Comparison of ENCODE assay signal across 10 cellular contexts in the genomic region with DNA sequence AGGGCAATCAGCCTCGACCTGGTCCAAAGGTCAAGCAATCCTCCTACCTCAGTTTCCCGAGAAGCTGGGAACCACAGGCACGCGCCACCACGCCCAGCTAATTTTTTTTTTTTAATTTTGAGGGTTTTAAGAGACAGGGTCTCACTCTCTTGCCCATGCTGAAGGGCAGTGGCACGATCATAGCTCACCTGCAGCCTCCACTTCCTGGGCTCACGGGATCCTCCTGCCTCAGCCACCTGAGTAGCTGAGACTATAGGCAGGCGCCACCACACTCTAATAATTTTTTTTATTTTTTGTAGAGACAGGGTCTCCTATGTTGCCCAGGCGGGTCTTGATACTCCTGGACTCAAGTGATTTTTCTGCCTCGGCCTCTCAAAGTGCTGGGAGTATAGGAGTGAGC. TPM values are rescaled to one million over a fixed set of nuclear protein-coding genes. Genes with fewer than 3 reads are reported as not detected.
A peak's percentile ranks its signal among the peaks of the same experiment; 100 is the strongest.
DNase-seq lines count a peak whose midpoint lies in the region; ATAC-seq and TF ChIP-seq lines count a peak whose summit lies in the region.
"Had no signal": no experiment of that assay in that cellular context is flagged by ENCODE, and none has a peak within 500 bp of the region (broad histone marks: within the 10 kb centered on the region; RNA-seq: fewer than 3 reads in every experiment).

No MANE protein-coding gene starts in this region.

- POLR2A ChIA-PET in T-cell (lab: Charles Lee): interaction anchor here in 1 of 2 donors (0.7 kb wide), 1 partner anchor 53 kb away, joined by 3 read pairs; no protein-coding TSS in a partner anchor

- peak overlapping the region; percentile 88 for H3K4me2 ChIP-seq in GM23338

- H3K79me2 ChIP-seq in GM23338 (replicated peaks; ENCODE audit: insufficient read depth): peaks cover 60% of the 10 kb centered on the region

- H3K27ac ChIP-seq in GM23338 (ENCODE audit: low read depth) (no peak overlapping the region), sigmoid colon (peak overlapping the region in 3 of 4 donors; percentile 94 to 98 (median 97)), body of pancreas (no peak overlapping the region)
- H3K27ac ChIP-seq: SJSA1 had no signal

- peaks cover 44% of the 10 kb centered on the region for H4K20me1 ChIP-seq in GM23338 (replicated peaks; ENCODE audit: insufficient read depth)

- no peaks in the 10 kb centered on the region for H3K9me3 Mint-ChIP-seq in GM23338
- peaks cover 0 to 4% (median 4%) of the 10 kb centered on the region in 3 donors for H3K9me3 Mint-ChIP-seq in T-cell

- H3K27me3 Mint-ChIP-seq in GM23338 (ENCODE audit: insufficient read depth, low read depth, poor library complexity) (peaks cover 12% of the 10 kb centered on the region), T-cell (no peaks in the 10 kb centered on the region)

- H3K27ac Mint-ChIP-seq in GM23338 (no peak overlapping the region), T-cell (peak overlapping the region; percentile 87 to 91)

- TF ChIP-seq CTCF in GM23338 (conservative IDR thresholded peaks at IDR 0.05; ENCODE audit: low read depth in 2 of 2) (no peak), fibroblast of pulmonary artery (IDR thresholded peaks at IDR 0.05; ENCODE audit: low read length, missing control alignments) (no peak), sigmoid colon (IDR thresholded peaks at IDR 0.05) (no peak), body of pancreas (IDR thresholded peaks at IDR 0.05) (no peak)

- intact Hi-C loops in sigmoid colon (cut with DNase I): no loop called here
- intact Hi-C loops in body of pancreas (cut with DNase I): no loop called here

- 81 to 89% methylated on average over 10 of the region's 10 CpGs for WGBS in sigmoid colon, 2 donors
- WGBS in body of pancreas, 2 donors: 83 to 87% methylated on average over 10 of the region's 10 CpGs

- H3K4me3 Mint-ChIP-seq in GM23338 (peak overlapping the region; percentile 92), T-cell (peak overlapping the region; percentile 93 to 96 (median 94))

- H2AFZ ChIP-seq in GM23338: no peak overlapping the region

- H3K36me3 ChIP-seq in GM23338 (ENCODE audit: insufficient read depth) (no peaks in the 10 kb centered on the region; the same call in 1 of the 2 replicates), sigmoid colon (no peaks in the 10 kb centered on the region), body of pancreas (replicated peaks in 1 of 2; ENCODE audit: insufficient read depth in 1 of 2, low read depth in 2 of 2) (no peaks in the 10 kb centered on the region)

- H3K4me3 ChIP-seq in GM23338 (peak overlapping the region; percentile 96), fibroblast of pulmonary artery (replicated peaks; ENCODE audit: low read depth, low read length) (peak overlapping the region; percentile 88), sigmoid colon (peak overlapping the region in 1 of 4 donors; percentile 92), body of pancreas (no peak overlapping the region)

- H3K9me3 ChIP-seq in sigmoid colon (no peaks in the 10 kb centered on the region), body of pancreas (no peaks in the 10 kb centered on the region)
- H3K9me3 ChIP-seq: SJSA1 had no signal

- no peak for TF ChIP-seq EP300 in sigmoid colon (IDR thresholded peaks at IDR 0.05)

- no peaks in the 10 kb centered on the region for H3K9me2 ChIP-seq in GM23338 (ENCODE audit: insufficient read depth)

- CTCF ChIA-PET in T-cell (lab: Charles Lee): interaction anchor here (0.6 to 1.3 kb wide), 3 partner anchors 17 to 374 kb away, joined by 3 to 5 read pairs (median 4); partner anchors contain the start of gene ZNF346 (in 1 of the 2)

- H3K36me3 Mint-ChIP-seq in GM23338 (ENCODE audit: low read depth): peaks cover 8% of the 10 kb centered on the region
- H3K36me3 Mint-ChIP-seq in T-cell: peaks cover 4% of the 10 kb centered on the region

- H3K27me3 ChIP-seq in GM23338 (ENCODE audit: insufficient read depth) (no peaks in the 10 kb centered on the region), sigmoid colon (no peaks in the 10 kb centered on the region), body of pancreas (no peaks in the 10 kb centered on the region)
- H3K27me3 ChIP-seq: SJSA1 had no signal

- TF ChIP-seq POLR2A in sigmoid colon (IDR thresholded peaks at IDR 0.05) (no peak), body of pancreas (IDR thresholded peaks at IDR 0.05) (no peak)

- ATAC-seq in GM23338: no peak
- ATAC-seq in T-cell (replicated peaks in 1 of 4): no peak
- ATAC-seq in body of pancreas: no peak
- no peak for ATAC-seq in left lobe of liver

- H3F3A ChIP-seq in GM23338 (replicated peaks; ENCODE audit: low read depth): peaks cover 3% of the 10 kb centered on the region; the same call in 1 of the 2 replicates

- H3K4me1 ChIP-seq in GM23338 (ENCODE audit: insufficient read depth) (peaks cover 15% of the 10 kb centered on the region; the same call in 1 of the 2 replicates), sigmoid colon (peaks cover 0 to 29% (median 21%) of the 10 kb centered on the region in 4 donors), body of pancreas (peaks cover 26% of the 10 kb centered on the region)

- DNase-seq in GM23338 (ENCODE audit: low spot score): no peak
- DNase-seq in T-cell: no peak
- no peak for DNase-seq in fibroblast of pulmonary artery (ENCODE audit: low read depth)
- no peak for DNase-seq in sigmoid colon
- no peak for DNase-seq in stimulated activated CD4-positive, alpha-beta T cell treated with anti-CD3 and anti-CD28 coated beads, Interleukin-4, amount 100 ng/mL, for 1 hour
- no peak for DNase-seq in SKM-1 treated with dmso at 0.1 percent for 144 hours (lab: John Stamatoyannopoulos, UW; ENCODE audit: unreplicated experiment)
- no peak for DNase-seq in body of pancreas
- DNase-seq in left lobe of liver (ENCODE audit: low spot score): no peak
- DNase-seq: stimulated activated CD4-positive, alpha-beta T cell treated with anti-CD3 and anti-CD28 coated beads, Interleukin-15, amount 100 ng/mL, for 24 hours had no signal

- H3K4me1 Mint-ChIP-seq in GM23338 (peaks cover 17% of the 10 kb centered on the region), T-cell (peaks cover 39 to 42% (median 41%) of the 10 kb centered on the region in 3 donors)

TF ChIP-seq in GM23338, 12 proteins besides CTCF, POLR2A, EP300 and RAD21:
- TF ChIP-seq, protein P1, sequence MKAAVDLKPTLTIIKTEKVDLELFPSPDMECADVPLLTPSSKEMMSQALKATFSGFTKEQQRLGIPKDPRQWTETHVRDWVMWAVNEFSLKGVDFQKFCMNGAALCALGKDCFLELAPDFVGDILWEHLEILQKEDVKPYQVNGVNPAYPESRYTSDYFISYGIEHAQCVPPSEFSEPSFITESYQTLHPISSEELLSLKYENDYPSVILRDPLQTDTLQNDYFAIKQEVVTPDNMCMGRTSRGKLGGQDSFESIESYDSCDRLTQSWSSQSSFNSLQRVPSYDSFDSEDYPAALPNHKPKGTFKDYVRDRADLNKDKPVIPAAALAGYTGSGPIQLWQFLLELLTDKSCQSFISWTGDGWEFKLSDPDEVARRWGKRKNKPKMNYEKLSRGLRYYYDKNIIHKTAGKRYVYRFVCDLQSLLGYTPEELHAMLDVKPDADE (IDR thresholded peaks at IDR 0.05): no peak
- TF ChIP-seq ZNF331 (CRISPR knock-in tag; IDR thresholded peaks at IDR 0.05; ENCODE audit: low read depth) (no peak), EZH2phosphoT487 (IDR thresholded peaks at IDR 0.05; ENCODE audit: unreplicated experiment) (no peak), NANOG (IDR thresholded peaks at IDR 0.05; ENCODE audit: borderline replicate concordance) (no peak), POLR2AphosphoS5 (IDR thresholded peaks at IDR 0.05; ENCODE audit: low read depth) (no peak), STAT1 (IDR thresholded peaks at IDR 0.05; ENCODE audit: unreplicated experiment) (no peak), EZH2 (IDR thresholded peaks at IDR 0.05; ENCODE audit: low read depth, unreplicated experiment) (no peak), REST (IDR thresholded peaks at IDR 0.05; ENCODE audit: unreplicated experiment) (no peak), ZNF114 (CRISPR knock-in tag; IDR thresholded peaks at IDR 0.05) (no peak), CREB1 (CRISPR knock-in tag; IDR thresholded peaks at IDR 0.05; ENCODE audit: low read depth) (no peak)
TF ChIP-seq in GM23338: peak in this region for 0.

RNA-seq across cellular contexts. Expression of gene UIMC1, which starts 1.6 kb away (rescaled TPM):
- total RNA-seq in GM23338 (2014; rRNA removed; shearing (Covaris generic)): 28.1 and 40.1 TPM in 2 replicates
- 33.7 and 36.4 TPM in 2 replicates for polyA plus RNA-seq in GM23338 (2016; fragmentation: Nextera tagmentation; extraction: Ambion mirVana)
- 10 to 100 TPM; 50.0 to 70.3 (median 56.7) TPM for total RNA-seq in T-cell
- total RNA-seq in sigmoid colon: 10 to 100 TPM; 40.2 to 96.1 (median 53.5) TPM
- 10 to 100 TPM; 18.0 to 22.3 (median 18.0) TPM for polyA plus RNA-seq in sigmoid colon
- 10 to 100 TPM; 19.1 to 27.2 TPM for total RNA-seq in body of pancreas
- total RNA-seq in left lobe of liver: 10.1 TPM

RNA-seq across cellular contexts. Expression of gene ZNF346, which starts 17.5 kb away (rescaled TPM):
- total RNA-seq in GM23338 (2014; rRNA removed; shearing (Covaris generic)): 21.6 and 27.2 TPM in 2 replicates
- 6.8 and 11.0 TPM in 2 replicates for polyA plus RNA-seq in GM23338 (2016; fragmentation: Nextera tagmentation; extraction: Ambion mirVana)
- 10 to 100 TPM; 22.8 to 25.7 (median 24.8) TPM for total RNA-seq in T-cell
- 10 to 100 TPM; 12.5 to 21.9 (median 15.0) TPM for total RNA-seq in sigmoid colon
- 1 to 10 TPM; 3.0 to 8.9 (median 4.2) TPM for polyA plus RNA-seq in sigmoid colon
- 10 to 100 TPM; 13.5 to 14.5 TPM for total RNA-seq in body of pancreas
- total RNA-seq in left lobe of liver: 5.4 TPM

Comparison
In these comparisons a context has a peak if more than half of its experiments do, and no peak if none do; other contexts are left out.
1. H3K27ac ChIP-seq: peak in sigmoid colon (3 of 4); none in GM23338 (single experiment) and body of pancreas (0 of 4).
2. H3K4me3 ChIP-seq: peak in GM23338 (single experiment) and fibroblast of pulmonary artery (single experiment); none in body of pancreas (0 of 2).